In the genomic region with DNA sequence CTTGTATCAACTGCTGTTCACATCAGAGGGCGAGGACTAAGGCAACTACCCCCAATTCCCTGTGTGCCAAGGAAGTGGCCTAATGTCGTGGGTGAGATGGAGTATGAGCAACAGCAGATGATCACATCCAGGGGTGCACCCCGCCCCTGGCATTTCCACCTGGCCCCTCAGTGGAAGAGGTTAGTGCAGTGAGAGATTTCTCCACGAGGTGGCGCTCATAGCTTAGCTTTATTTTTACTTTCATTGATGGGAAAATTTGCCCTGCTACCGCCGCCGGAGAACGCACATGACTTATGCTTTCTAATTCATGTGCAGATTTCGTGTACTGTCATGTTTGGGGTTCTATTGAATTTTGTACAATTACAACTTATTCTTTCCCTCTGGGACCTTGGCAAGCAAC, we compare ENCODE assay signal across 8 cellular contexts.
DNase-seq lines count a peak whose midpoint lies in the region; ATAC-seq, FAIRE-seq and TF ChIP-seq lines count a peak whose summit lies in the region.

No MANE protein-coding gene starts in this region.

- no peaks in the 10 kb centered on the region for H3K9me1 ChIP-seq in K562 (ENCODE audit: control insufficient read depth, insufficient read depth, low read length)

- no peaks in the 10 kb centered on the region for H3K27me3 ChIP-seq in K562 (ENCODE audit: control insufficient read depth in 2 of 2, insufficient read depth in 2 of 2, low read length in 2 of 2)

- H3K9me3 ChIP-seq in K562 (replicated peaks; ENCODE audit: control insufficient read depth, insufficient read depth, low read depth, low read length): no peaks in the 10 kb centered on the region

- no peak for TF ChIP-seq POLR2A in K562 (conservative IDR thresholded peaks at IDR 0.05)

- TF ChIP-seq RAD21 in K562 (CRISPR knock-in tag; conservative IDR thresholded peaks at IDR 0.05 in 1 of 2, IDR thresholded peaks at IDR 0.05 in 1 of 2): peak; percentile 61 to 72

- peak; percentile 70 for DNase-seq in ELF-1 (ENCODE audit: low read depth, low spot score)
- DNase-seq in LoVo (ENCODE audit: low spot score): peak; percentile 44
- peak; percentile 9 for DNase-seq in RCC 7860 (ENCODE audit: low spot score)
- peak; percentile 20 to 49 (median 45) for DNase-seq in K562 (ENCODE audit: extremely low read depth in 1 of 4, low spot score in 3 of 4)
- peak; percentile 33 for DNase-seq in stimulated activated CD4-positive, alpha-beta T cell treated with anti-CD3 and anti-CD28 coated beads, Interleukin-4, amount 100 ng/mL, for 24 hours

- 18% methylated on average over 9 of the region's 10 CpGs for WGBS in K562 (ENCODE audit: insufficient coverage, low coverage, missing lambda C conversion rate)

- no peaks in the 10 kb centered on the region for H3K36me3 ChIP-seq in K562 (ENCODE audit: control insufficient read depth, insufficient read depth, low read length)

- in situ Hi-C loops in K562 (cut with MboI): loop anchor here (25.0 kb wide), 1 partner anchor 556 kb away; no protein-coding TSS in a partner anchor

- H3K4me2 ChIP-seq in K562 (ENCODE audit: insufficient read depth, low read length): no peak overlapping the region

- peak; percentile 31 to 69 (median 54); a peak in 5 of 6 replicates for TF ChIP-seq CTCF in K562 (IDR thresholded peaks at IDR 0.05 in 2 of 3, conservative IDR thresholded peaks at IDR 0.05 in 1 of 3; ENCODE audit: insufficient read depth in 2 of 3, low read depth in 1 of 3, low read length in 3 of 3)

- CTCF ChIA-PET in K562 (lab: Yijun Ruan, JAX; ENCODE audit: low intra/inter-chr PET ratio): no interaction called here

- POLR2A ChIA-PET in K562 (lab: Yijun Ruan, JAX): interaction anchor here (1.0 kb wide), 1 partner anchor 8 kb away, joined by 3 read pairs; no protein-coding TSS in a partner anchor

- TF ChIP-seq EP300 in K562 (IDR thresholded peaks at IDR 0.05; ENCODE audit: low read length): no peak

- H3K4me1 ChIP-seq in K562 (replicated peaks in 1 of 2; ENCODE audit: control insufficient read depth in 2 of 2, insufficient read depth in 2 of 2, low read length in 2 of 2): no peaks in the 10 kb centered on the region

- no peaks in the 10 kb centered on the region for H3K79me2 ChIP-seq in K562 (ENCODE audit: control insufficient read depth, insufficient read depth, low read length)

- BruUV-seq in K562 (replicated peaks; lab: Mats Ljungman, UMichigan): no TSS peak

- ATAC-seq in GM21717 (IDR thresholded peaks at IDR 0.05; ENCODE audit: unreplicated experiment): peak; percentile 74
- peak; percentile 67 for ATAC-seq in K562
- ATAC-seq in GM21576 (IDR thresholded peaks at IDR 0.05; ENCODE audit: unreplicated experiment): no peak

- H4K20me1 ChIP-seq in K562 (replicated peaks; ENCODE audit: control insufficient read depth, insufficient read depth, low read length): no peaks in the 10 kb centered on the region

- FAIRE-seq in RCC 7860 (lab: Jason Lieb, UNC): no peak
- FAIRE-seq in K562 (lab: Jason Lieb, UNC): peak; percentile 48
- FAIRE-seq in islet of Langerhans (lab: Jason Lieb, UNC): peak; percentile 92

- H3K27ac ChIP-seq in K562 (ENCODE audit: extremely low read depth, low read depth, low read length): no peak overlapping the region

- H3K9ac ChIP-seq in K562 (ENCODE audit: insufficient read depth in 1 of 2, low read depth in 2 of 2, low read length in 2 of 2): no peak overlapping the region

- H3K4me3 ChIP-seq in K562: no peak overlapping the region

- intact Hi-C loops in K562 (cut with micrococcal nuclease): no loop called here

- no peak overlapping the region for H2AFZ ChIP-seq in K562 (ENCODE audit: low read depth, low read length)

TF ChIP-seq in K562, 482 proteins besides CTCF, POLR2A, EP300 and RAD21:
- TF ChIP-seq ZNF717 (CRISPR knock-in tag; IDR thresholded peaks at IDR 0.05) (no peak), SMC3 (conservative IDR thresholded peaks at IDR 0.05; ENCODE audit: insufficient read depth, low read depth, low read length) (peak; percentile 44; the same call in 1 of the 2 replicates), SETDB1 (IDR thresholded peaks at IDR 0.05; ENCODE audit: low read length) (no peak)
- TF ChIP-seq, protein P1, sequence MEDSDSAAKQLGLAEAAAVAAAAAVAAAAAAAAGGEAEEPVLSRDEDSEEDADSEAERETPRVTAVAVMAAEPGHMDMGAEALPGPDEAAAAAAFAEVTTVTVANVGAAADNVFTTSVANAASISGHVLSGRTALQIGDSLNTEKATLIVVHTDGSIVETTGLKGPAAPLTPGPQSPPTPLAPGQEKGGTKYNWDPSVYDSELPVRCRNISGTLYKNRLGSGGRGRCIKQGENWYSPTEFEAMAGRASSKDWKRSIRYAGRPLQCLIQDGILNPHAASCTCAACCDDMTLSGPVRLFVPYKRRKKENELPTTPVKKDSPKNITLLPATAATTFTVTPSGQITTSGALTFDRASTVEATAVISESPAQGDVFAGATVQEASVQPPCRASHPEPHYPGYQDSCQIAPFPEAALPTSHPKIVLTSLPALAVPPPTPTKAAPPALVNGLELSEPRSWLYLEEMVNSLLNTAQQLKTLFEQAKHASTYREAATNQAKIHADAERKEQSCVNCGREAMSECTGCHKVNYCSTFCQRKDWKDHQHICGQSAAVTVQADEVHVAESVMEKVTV (CRISPR knock-in tag; IDR thresholded peaks at IDR 0.05): 0 out of 2 replicates have a peak, but pooled peaks have one; percentile 14

Comparison
In these comparisons a context has a peak if more than half of its experiments do, and no peak if none do; other contexts are left out.
1. DNase-seq: peak in every context shown above with its lines; median percentile 70 in ELF-1; 45 in K562; 44 in LoVo; 33 in stimulated activated CD4-positive, alpha-beta T cell treated with anti-CD3 and anti-CD28 coated beads, Interleukin-4, amount 100 ng/mL, for 24 hours; 9 in RCC 7860.